In the genomic region with DNA sequence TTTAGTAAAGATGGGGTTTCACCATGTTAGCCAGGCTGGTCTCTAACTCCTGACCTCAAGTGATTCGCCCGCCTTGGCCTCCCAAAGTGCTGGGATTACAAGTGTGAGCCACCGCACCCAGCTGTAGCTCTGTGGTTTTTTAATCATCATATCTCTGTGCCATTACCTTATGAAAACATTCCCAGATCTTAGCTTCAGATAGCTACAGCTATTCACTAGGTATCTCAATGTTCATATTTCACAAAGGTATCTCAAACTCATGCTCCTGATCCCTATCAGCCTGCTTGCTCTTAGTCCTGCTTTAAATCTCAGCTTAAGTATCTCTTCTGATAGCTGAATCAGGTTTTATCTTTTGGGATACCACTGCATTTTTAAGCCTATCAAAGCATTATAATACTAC, we compare ENCODE assay signal across 24 cellular contexts.
DNase-seq lines count a peak whose midpoint lies in the region; ATAC-seq and TF ChIP-seq lines count a peak whose summit lies in the region.
"Had no signal": no experiment of that assay in that cellular context is flagged by ENCODE, and none has a peak within 500 bp of the region (broad histone marks: within the 10 kb centered on the region; RNA-seq: fewer than 3 reads in every experiment).

No MANE protein-coding gene starts in this region.

- no peak overlapping the region for H3K4me2 ChIP-seq in trophoblast cell (ENCODE audit: low read length)
- H3K4me2 ChIP-seq: A549; BLaER1 treated with 17β-estradiol and CSF1 and Interleukin-3, amounts not matched to agents 10 nM and 100 nM had no signal

- no peak overlapping the region for H2AFZ ChIP-seq in trophoblast cell (ENCODE audit: insufficient read depth, low read length, poor library complexity)
- H2AFZ ChIP-seq: GM23248 had no signal

- H3K18ac ChIP-seq in trophoblast cell (ENCODE audit: low read length) = no peak overlapping the region

- no peak overlapping the region for H3K4me3 ChIP-seq in trophoblast cell (ENCODE audit: low read depth, low read length)
- H3K4me3 ChIP-seq: A549; BLaER1 treated with 17β-estradiol and CSF1 and Interleukin-3, amounts not matched to agents 10 nM and 100 nM; GM23248 had no signal

- H4K12ac ChIP-seq in trophoblast cell (ENCODE audit: low read depth, low read length) = no peak overlapping the region

- H3K27ac Mint-ChIP-seq in activated naive CD8-positive, alpha-beta T cell = peak overlapping the region; percentile 11
- H3K27ac Mint-ChIP-seq in activated naive CD8-positive, alpha-beta T cell treated with anti-CD3 and anti-CD28 coated beads for 36 hours = no peak overlapping the region
- H3K27ac Mint-ChIP-seq in natural killer cell = peak overlapping the region; percentile 35 to 71

- no peak overlapping the region for H3K23ac ChIP-seq in trophoblast cell (ENCODE audit: low read length)

- H3K4me1 Mint-ChIP-seq in activated naive CD8-positive, alpha-beta T cell (ENCODE audit: low read depth) = peaks cover 17% of the 10 kb centered on the region
- peaks cover 25% of the 10 kb centered on the region for H3K4me1 Mint-ChIP-seq in activated naive CD8-positive, alpha-beta T cell treated with anti-CD3 and anti-CD28 coated beads for 36 hours
- H3K4me1 Mint-ChIP-seq in natural killer cell = peaks cover 29 to 33% of the 10 kb centered on the region in 2 donors

- H3K36me3 ChIP-seq in trophoblast cell (ENCODE audit: control insufficient read depth in 1 of 2, insufficient read depth in 2 of 2, low read length in 2 of 2) = peaks cover 4 to 7% of the 10 kb centered on the region in 2 experiments
- H3K36me3 ChIP-seq: BE2C had no signal

- H3K9me3 Mint-ChIP-seq in activated naive CD8-positive, alpha-beta T cell (ENCODE audit: low read depth) = no peaks in the 10 kb centered on the region
- no peaks in the 10 kb centered on the region for H3K9me3 Mint-ChIP-seq in activated naive CD8-positive, alpha-beta T cell treated with anti-CD3 and anti-CD28 coated beads for 36 hours
- no peaks in the 10 kb centered on the region for H3K9me3 Mint-ChIP-seq in natural killer cell
- H3K9me3 Mint-ChIP-seq: CD4-positive, alpha-beta T cell; CD8-positive, alpha-beta memory T cell had no signal

- no peak overlapping the region for H4K91ac ChIP-seq in trophoblast cell (ENCODE audit: low read depth, low read length)

- H3K27me3 Mint-ChIP-seq in activated naive CD8-positive, alpha-beta T cell = no peaks in the 10 kb centered on the region
- H3K27me3 Mint-ChIP-seq in activated naive CD8-positive, alpha-beta T cell treated with anti-CD3 and anti-CD28 coated beads for 36 hours = no peaks in the 10 kb centered on the region
- no peaks in the 10 kb centered on the region for H3K27me3 Mint-ChIP-seq in natural killer cell (ENCODE audit: low read depth in 2 of 2)
- H3K27me3 Mint-ChIP-seq: CD4-positive, alpha-beta T cell; CD8-positive, alpha-beta memory T cell had no signal

- no peak overlapping the region for H3K4ac ChIP-seq in trophoblast cell (ENCODE audit: low read depth, low read length)

- no peaks in the 10 kb centered on the region for H3K79me1 ChIP-seq in trophoblast cell (ENCODE audit: low read length)

- DNase-seq in activated naive CD8-positive, alpha-beta T cell treated with anti-CD3 and anti-CD28 coated beads for 36 hours = no peak
- DNase-seq in amniotic epithelial cell (ENCODE audit: low read depth) (peak; percentile 11), natural killer cell (no peak), trophoblast cell (peak; percentile 62 to 91), GM03348 (ENCODE audit: low spot score) (no peak)
- DNase-seq: 8988T; ACHN; AML-193; BE2C; CD4-positive, alpha-beta T cell; CD8-positive, alpha-beta memory T cell; DMS 273 treated with DMSO at 0.1 percent for 48 hours; DMS79; EL; GDM1; GM23248; H7; HCEC 1CT had no signal

- ATAC-seq in natural killer cell = no peak
- no peak for ATAC-seq in GM18909 (IDR thresholded peaks at IDR 0.05; ENCODE audit: poor library complexity, unreplicated experiment)
- no peak for ATAC-seq in GM18505 (IDR thresholded peaks at IDR 0.05; ENCODE audit: unreplicated experiment)
- ATAC-seq: A549 had no signal

- no peaks in the 10 kb centered on the region for H3K4me1 ChIP-seq in trophoblast cell (ENCODE audit: control insufficient read depth in 1 of 2, insufficient read depth in 2 of 2, low read length in 2 of 2)
- H3K4me1 ChIP-seq: BE2C; BLaER1 treated with 17β-estradiol and CSF1 and Interleukin-3, amounts not matched to agents 10 nM and 100 nM had no signal

- TF ChIP-seq CTCF in natural killer cell (IDR thresholded peaks at IDR 0.05) = no peak

- H3K27me3 ChIP-seq in trophoblast cell (ENCODE audit: insufficient read depth, low read length) = no peaks in the 10 kb centered on the region
- H3K27me3 ChIP-seq: BE2C; BLaER1 treated with 17β-estradiol and CSF1 and Interleukin-3, amounts not matched to agents 10 nM and 100 nM had no signal

- peaks cover 4% of the 10 kb centered on the region for H3K36me3 Mint-ChIP-seq in activated naive CD8-positive, alpha-beta T cell
- peaks cover 13% of the 10 kb centered on the region for H3K36me3 Mint-ChIP-seq in activated naive CD8-positive, alpha-beta T cell treated with anti-CD3 and anti-CD28 coated beads for 36 hours
- no peaks in the 10 kb centered on the region for H3K36me3 Mint-ChIP-seq in natural killer cell

- no peak overlapping the region for H2BK5ac ChIP-seq in trophoblast cell (ENCODE audit: low read depth, low read length, poor library complexity)

- H3K9me3 ChIP-seq in trophoblast cell (ENCODE audit: insufficient read depth, low read depth, low read length) = no peaks in the 10 kb centered on the region
- H3K9me3 ChIP-seq: A549, BE2C had no signal

- no peak overlapping the region for H2BK12ac ChIP-seq in trophoblast cell (ENCODE audit: low read length)

- H3K9ac ChIP-seq in trophoblast cell (ENCODE audit: low read length) = no peak overlapping the region
- H3K9ac ChIP-seq: BLaER1 treated with 17β-estradiol and CSF1 and Interleukin-3, amounts not matched to agents 10 nM and 100 nM; GM23248 had no signal

- no peak overlapping the region for H2BK120ac ChIP-seq in trophoblast cell (ENCODE audit: insufficient read depth, low read length, poor library complexity)

- no peak for TF ChIP-seq POLR2A in GM18505 (IDR thresholded peaks at IDR 0.05; ENCODE audit: borderline replicate concordance, extremely low read depth, insufficient read depth, insufficient read length)

- no peak overlapping the region for H3K4me3 Mint-ChIP-seq in activated naive CD8-positive, alpha-beta T cell
- H3K4me3 Mint-ChIP-seq in activated naive CD8-positive, alpha-beta T cell treated with anti-CD3 and anti-CD28 coated beads for 36 hours = no peak overlapping the region
- no peak overlapping the region for H3K4me3 Mint-ChIP-seq in natural killer cell
- H3K4me3 Mint-ChIP-seq: CD14-positive monocyte; CD4-positive, alpha-beta T cell; CD8-positive, alpha-beta memory T cell had no signal

- H2AK5ac ChIP-seq in trophoblast cell (ENCODE audit: low read length) = no peak overlapping the region

- H3K79me2 ChIP-seq in trophoblast cell (ENCODE audit: control insufficient read depth, insufficient read depth, low read length, poor library complexity) = no peaks in the 10 kb centered on the region

- no peak overlapping the region for H4K8ac ChIP-seq in trophoblast cell (ENCODE audit: low read depth, low read length)

- intact Hi-C loops in natural killer cell (cut with micrococcal nuclease) = no loop called here

- no CpG with 5 or more reads among the region's 3 CpGs for WGBS in trophoblast cell (ENCODE audit: extremely low coverage, insufficient coverage, insufficient read length)

- H3K14ac ChIP-seq in trophoblast cell (ENCODE audit: low read length) = no peak overlapping the region

- H3K27ac ChIP-seq in trophoblast cell (ENCODE audit: low read depth, low read length) = no peak overlapping the region
- H3K27ac ChIP-seq: A549; BLaER1 treated with 17β-estradiol and CSF1 and Interleukin-3, amounts not matched to agents 10 nM and 100 nM; GM23248 had no signal

Comparison
In these comparisons a context has a peak if more than half of its experiments do, and no peak if none do; other contexts are left out.
1. DNase-seq: peak in amniotic epithelial cell (single experiment) and trophoblast cell (2 of 2); none in activated naive CD8-positive, alpha-beta T cell treated with anti-CD3 and anti-CD28 coated beads for 36 hours (single experiment), natural killer cell (single experiment) and GM03348 (single experiment).